ENCODE assay signal across 8 cellular contexts in the genomic region with DNA sequence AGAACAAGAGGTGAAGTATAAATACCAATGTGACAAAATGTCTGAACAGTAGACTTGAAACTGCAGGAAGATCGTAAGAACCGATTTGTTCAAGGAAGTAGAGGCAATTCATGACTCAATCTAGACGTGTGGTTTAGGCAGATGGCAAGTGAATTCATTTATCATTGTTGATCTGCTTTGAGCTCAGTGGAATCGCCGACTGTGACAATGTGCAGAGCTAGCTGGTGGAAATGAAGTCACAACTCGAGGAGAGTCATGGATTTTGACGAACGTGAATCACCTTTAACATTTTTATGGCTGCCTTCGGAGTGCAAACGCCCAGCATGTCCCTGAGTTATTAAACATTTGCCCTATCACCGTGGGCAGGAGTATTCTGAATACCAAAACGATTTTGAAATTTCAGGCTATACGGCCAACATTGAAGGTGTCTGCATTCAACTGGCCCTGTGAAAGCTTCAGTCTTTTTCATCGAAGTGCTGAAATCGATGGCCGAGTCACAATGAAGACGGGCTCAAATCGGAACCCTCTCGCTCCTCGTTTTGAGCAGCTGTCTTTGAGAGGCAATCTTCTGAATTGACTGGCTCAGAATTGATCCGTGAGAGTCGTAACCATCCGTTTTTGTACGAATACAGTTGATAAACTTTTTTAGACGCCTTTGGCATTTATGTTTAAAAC. TPM values are rescaled to one million over a fixed set of nuclear protein-coding genes. Genes with fewer than 3 reads are reported as not detected.
DNase-seq lines count a peak whose midpoint lies in the region; ATAC-seq, FAIRE-seq and TF ChIP-seq lines count a peak whose summit lies in the region.

No MANE protein-coding gene starts in this region.

- ATAC-seq in GM19324 (IDR thresholded peaks at IDR 0.05; ENCODE audit: low FRiP score, unreplicated experiment), result peak; percentile 7

- peak overlapping the region; percentile 66 for H3K9ac ChIP-seq in HUES6 (ENCODE audit: low read length)

- H3K27me3 ChIP-seq in HUES6 (ENCODE audit: control insufficient read depth, insufficient read depth, low read length) (no peaks in the 10 kb centered on the region), breast epithelium (peaks cover 0 to 10% of the 10 kb centered on the region in 2 donors), layer of hippocampus (ENCODE audit: control insufficient read depth, insufficient read depth, low read length) (no peaks in the 10 kb centered on the region)

- POLR2A ChIA-PET in AG04449 (lab: Yijun Ruan, JAX), result interaction anchor here (0.6 to 3.0 kb wide), 4 partner anchors 9 to 84 kb away, joined by 3 to 18 read pairs (median 3); no protein-coding TSS in a partner anchor

- no peak for TF ChIP-seq CTCF in AG04449 (IDR thresholded peaks at IDR 0.05; ENCODE audit: insufficient read depth, low read length, missing control alignments)
- TF ChIP-seq CTCF in breast epithelium (IDR thresholded peaks at IDR 0.05), result no peak
- TF ChIP-seq CTCF in D721Med (IDR thresholded peaks at IDR 0.05; ENCODE audit: insufficient read depth, missing control alignments), result no peak

- H3K4me3 ChIP-seq in AG04449 (ENCODE audit: low read depth, low read length) (peak overlapping the region; percentile 87), HUES6 (ENCODE audit: low read depth, low read length) (peak overlapping the region; percentile 70), breast epithelium (peak overlapping the region; percentile 68 to 81 (median 76))

- H3K9me3 ChIP-seq in HUES6 (ENCODE audit: control insufficient read depth, insufficient read depth, low read depth, low read length) (peaks cover 9% of the 10 kb centered on the region; the same call in 1 of the 2 replicates), breast epithelium (no peaks in the 10 kb centered on the region)

- H3K36me3 ChIP-seq in HUES6 (ENCODE audit: control insufficient read depth, insufficient read depth, low read length) (no peaks in the 10 kb centered on the region), breast epithelium (no peaks in the 10 kb centered on the region)

- H3K27ac ChIP-seq in HUES6 (ENCODE audit: low read depth, low read length) (no peak overlapping the region), breast epithelium (peak overlapping the region; percentile 85 to 95), layer of hippocampus (ENCODE audit: low read depth, low read length) (peak overlapping the region; percentile 58)

- no peak for FAIRE-seq in D721Med (lab: Jason Lieb, UNC)

- intact Hi-C loops in breast epithelium (cut with DNase I; ENCODE audit: low total_unique reads), result no loop called here

- DNase-seq in AG04449 (ENCODE audit: low read depth, low spot score) (no peak), T-helper 9 cell (peak; percentile 50), breast epithelium (ENCODE audit: low spot score in 2 of 2) (no peak), D721Med (ENCODE audit: insufficient read length, low spot score) (no peak)
- DNase-seq in stimulated activated CD4-positive, alpha-beta T cell treated with anti-CD3 and anti-CD28 coated beads, TNF-alpha, amount 100 ng/mL, for 24 hours (ENCODE audit: low read depth in 3 of 3), result peak in 2 of 3 experiments; percentile 28 to 35

- H3K4me1 ChIP-seq in HUES6 (ENCODE audit: control insufficient read depth, insufficient read depth, low read length) (peaks cover 8% of the 10 kb centered on the region; the same call in 1 of the 2 replicates), breast epithelium (no peaks in the 10 kb centered on the region)

- CTCF ChIA-PET in AG04449 (lab: Yijun Ruan, JAX), result no interaction called here

- no peak for TF ChIP-seq POLR2A in breast epithelium (IDR thresholded peaks at IDR 0.05)

RNA-seq across cellular contexts. Expression of a gene that starts 0.7 kb away (rescaled TPM):
- total RNA-seq in breast epithelium, result 100 to 1,000 TPM; 169 to 345 (median 214) TPM

RNA-seq across cellular contexts. Expression of a gene that starts 46.0 kb away (rescaled TPM):
- 1 to 10 TPM; 2.3 to 3.0 (median 2.6) TPM for total RNA-seq in breast epithelium

Comparison
In these comparisons a context has a peak if more than half of its experiments do, and no peak if none do; other contexts are left out.
1. DNase-seq: peak in T-helper 9 cell (single experiment) and stimulated activated CD4-positive, alpha-beta T cell treated with anti-CD3 and anti-CD28 coated beads, TNF-alpha, amount 100 ng/mL, for 24 hours (2 of 3); none in AG04449 (single experiment), breast epithelium (0 of 2) and D721Med (single experiment).
2. Peak in every context shown above with its lines, with median percentiles within 50 percentile points of each other: H3K4me3 ChIP-seq.